Comparison of ENCODE assay signal across 24 cellular contexts in genomic region chr4:81418572-81418971, GRCh38.
"Had no signal": no experiment of that assay in that cellular context is flagged by ENCODE, and none has a peak within 500 bp of the region (broad histone marks: within the 10 kb centered on the region; RNA-seq: fewer than 3 reads in every experiment).

No MANE protein-coding gene starts in this region.

- H3K36me3 Mint-ChIP-seq: immature natural killer cell, naive B cell, type B pancreatic cell had no signal

- H3K9me3 ChIP-seq: heart left ventricle, neutrophil, psoas muscle, right lobe of liver, suprapubic skin, thyroid gland had no signal

- H3K27me3 ChIP-seq: dorsolateral prefrontal cortex, heart left ventricle, neutrophil, right lobe of liver, suprapubic skin, thyroid gland had no signal

- H3K27me3 Mint-ChIP-seq: naive B cell had no signal

- H3K4me1 Mint-ChIP-seq: immature natural killer cell had no signal

- FAIRE-seq: endometrium, frontal cortex, keratinocyte, urothelium cell line had no signal

- H3K4me1 ChIP-seq: psoas muscle, right lobe of liver, thyroid gland had no signal

- H3K9me3 Mint-ChIP-seq: immature natural killer cell, naive B cell had no signal

- H3K4me3 ChIP-seq: dorsolateral prefrontal cortex, heart left ventricle, lung, psoas muscle, right lobe of liver, suprapubic skin, thyroid gland had no signal

- H3K4me3 Mint-ChIP-seq: immature natural killer cell, naive B cell, nephron, type B pancreatic cell had no signal

- H3K36me3 ChIP-seq: heart left ventricle, neutrophil, right lobe of liver, suprapubic skin, thyroid gland had no signal

- H3K27ac Mint-ChIP-seq: immature natural killer cell, nephron, type B pancreatic cell had no signal

- DNase-seq: cortex of kidney; dorsolateral prefrontal cortex; effector CD8-positive, alpha-beta T cell; heart left ventricle; immature natural killer cell; left ventricle myocardium superior; mesendoderm; naive B cell; psoas muscle; retina; right lobe of liver; stimulated activated CD4-positive, alpha-beta T cell treated with anti-CD3 and anti-CD28 coated beads, Interleukin-4, amount 100 ng/mL, for 4 hours; stimulated activated naive CD4-positive, alpha-beta T cell; thyroid gland had no signal

- ATAC-seq: esophagus mucosa, heart left ventricle, left ventricle myocardium superior, psoas muscle, right lobe of liver had no signal

- H3K27ac ChIP-seq: heart left ventricle, neutrophil, psoas muscle, right lobe of liver, suprapubic skin, thyroid gland had no signal
